10 cellular contexts compared by ENCODE assay signal in the genomic region with DNA sequence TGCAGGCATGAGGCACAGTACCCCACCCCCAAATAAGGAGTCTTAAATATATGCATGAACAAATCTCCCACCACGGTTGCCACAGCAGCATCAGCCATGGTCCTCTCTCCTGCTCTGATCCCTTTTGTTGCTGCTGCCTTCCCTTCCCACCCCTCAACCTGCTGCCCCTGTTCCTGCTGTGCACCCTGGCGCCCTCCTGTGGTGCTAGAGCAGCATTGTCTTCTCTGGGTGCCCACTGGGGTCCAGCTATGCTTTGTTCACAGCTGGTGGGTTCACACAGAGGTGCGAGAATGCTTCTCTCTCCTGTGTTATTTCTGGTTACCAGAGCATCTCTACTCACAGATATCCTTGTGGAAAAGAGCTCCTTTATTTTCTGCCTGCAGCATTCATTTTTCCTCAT.
DNase-seq lines count a peak whose midpoint lies in the region; TF ChIP-seq lines count a peak whose summit lies in the region.
"Had no signal": no experiment of that assay in that cellular context is flagged by ENCODE, and none has a peak within 500 bp of the region (broad histone marks: within the 10 kb centered on the region; RNA-seq: fewer than 3 reads in every experiment).

No MANE protein-coding gene starts in this region.

- intact Hi-C loops in adrenal gland (cut with DNase I) = no loop called here

- TF ChIP-seq POLR2A in adrenal gland (IDR thresholded peaks at IDR 0.05) = no peak

- H3K27ac Mint-ChIP-seq in activated naive CD8-positive, alpha-beta T cell treated with anti-CD3 and anti-CD28 coated beads for 36 hours = no peak overlapping the region

- no peak overlapping the region for H2AFZ ChIP-seq in fibroblast of lung (ENCODE audit: low read length)

- H3K27me3 ChIP-seq in fibroblast of lung (ENCODE audit: control insufficient read depth, insufficient read depth, low read length) (peaks cover 4% of the 10 kb centered on the region), adrenal gland (no peaks in the 10 kb centered on the region)

- H3K4me3 Mint-ChIP-seq in activated naive CD8-positive, alpha-beta T cell treated with anti-CD3 and anti-CD28 coated beads for 36 hours = no peak overlapping the region
- H3K4me3 Mint-ChIP-seq: naive thymus-derived CD8-positive, alpha-beta T cell had no signal

- peak; percentile 33 for DNase-seq in Daoy (ENCODE audit: low read depth)
- DNase-seq in NCI-H748 (lab: John Stamatoyannopoulos, UW; ENCODE audit: unreplicated experiment) = peak; percentile 55
- no peak for DNase-seq in fibroblast of lung (ENCODE audit: low read depth in 2 of 2)
- no peak for DNase-seq in activated naive CD8-positive, alpha-beta T cell treated with anti-CD3 and anti-CD28 coated beads for 36 hours
- no peak for DNase-seq in adrenal gland
- DNase-seq in GM20000 (ENCODE audit: low spot score) = no peak
- no peak for DNase-seq in amygdala (lab: John Stamatoyannopoulos, UW)
- DNase-seq: naive thymus-derived CD8-positive, alpha-beta T cell; stimulated activated naive CD4-positive, alpha-beta T cell had no signal

- WGBS in adrenal gland, 4 donors = 47 to 60% (median 53%) methylated on average over 3 of the region's 3 CpGs

- H3K4me1 ChIP-seq in fibroblast of lung (ENCODE audit: control insufficient read depth, extremely low read depth, insufficient read depth, low read length) = no peaks in the 10 kb centered on the region
- H3K4me1 ChIP-seq in adrenal gland (replicated peaks in 1 of 2) = no peaks in the 10 kb centered on the region

- H3K4me3 ChIP-seq in fibroblast of lung (replicated peaks in 1 of 4; ENCODE audit: control extremely low read depth in 1 of 4, insufficient read depth in 1 of 4, low read depth in 3 of 4, low read length in 4 of 4) = no peak overlapping the region
- H3K4me3 ChIP-seq in adrenal gland = no peak overlapping the region

- TF ChIP-seq CTCF in 22Rv1 (IDR thresholded peaks at IDR 0.05) (peak; percentile 86), fibroblast of lung (conservative IDR thresholded peaks at IDR 0.05 in 1 of 2, IDR thresholded peaks at IDR 0.05 in 1 of 2; ENCODE audit: low read depth in 1 of 2, low read length in 2 of 2) (peak; percentile 7 to 40), adrenal gland (IDR thresholded peaks at IDR 0.05) (peak in 2 of 6 experiments; percentile 14 to 27), GM20000 (IDR thresholded peaks at IDR 0.05; ENCODE audit: extremely low read depth, missing control alignments) (no peak)

- H3K9me3 ChIP-seq in fibroblast of lung (ENCODE audit: control insufficient read depth, insufficient read depth, low read depth, low read length) = no peaks in the 10 kb centered on the region
- H3K9me3 ChIP-seq in adrenal gland (replicated peaks in 1 of 3) = no peaks in the 10 kb centered on the region

- H3K36me3 ChIP-seq in fibroblast of lung (ENCODE audit: control insufficient read depth, insufficient read depth, low read length) (no peaks in the 10 kb centered on the region), adrenal gland (replicated peaks in 1 of 2) (no peaks in the 10 kb centered on the region)

- no peaks in the 10 kb centered on the region for H3K27me3 Mint-ChIP-seq in activated naive CD8-positive, alpha-beta T cell treated with anti-CD3 and anti-CD28 coated beads for 36 hours

- H3K79me2 ChIP-seq in fibroblast of lung (ENCODE audit: control insufficient read depth, insufficient read depth, low read length) = no peaks in the 10 kb centered on the region

- H4K20me1 ChIP-seq in fibroblast of lung (ENCODE audit: control insufficient read depth, extremely low read depth, insufficient read depth, low read length) = no peaks in the 10 kb centered on the region

- no peak overlapping the region for H3K4me2 ChIP-seq in fibroblast of lung (ENCODE audit: extremely low read depth, insufficient read depth, low read length)

- H3K4me1 Mint-ChIP-seq in activated naive CD8-positive, alpha-beta T cell treated with anti-CD3 and anti-CD28 coated beads for 36 hours = no peaks in the 10 kb centered on the region

- no peaks in the 10 kb centered on the region for H3K36me3 Mint-ChIP-seq in activated naive CD8-positive, alpha-beta T cell treated with anti-CD3 and anti-CD28 coated beads for 36 hours

- no peak overlapping the region for H3K9ac ChIP-seq in fibroblast of lung (ENCODE audit: insufficient read depth, low read length)

- H3K27ac ChIP-seq in 22Rv1 (no peak overlapping the region), fibroblast of lung (ENCODE audit: insufficient read depth, low read length) (no peak overlapping the region), adrenal gland (no peak overlapping the region)

- no peaks in the 10 kb centered on the region for H3K9me3 Mint-ChIP-seq in activated naive CD8-positive, alpha-beta T cell treated with anti-CD3 and anti-CD28 coated beads for 36 hours
- H3K9me3 Mint-ChIP-seq: naive thymus-derived CD8-positive, alpha-beta T cell had no signal

Comparison
In these comparisons a context has a peak if more than half of its experiments do, and no peak if none do; other contexts are left out.
1. DNase-seq: peak in Daoy (single experiment) and NCI-H748 (single experiment); none in fibroblast of lung (0 of 2), activated naive CD8-positive, alpha-beta T cell treated with anti-CD3 and anti-CD28 coated beads for 36 hours (single experiment), adrenal gland (0 of 7), GM20000 (single experiment) and amygdala (0 of 56).